8 cellular contexts compared by ENCODE assay signal in the genomic region with DNA sequence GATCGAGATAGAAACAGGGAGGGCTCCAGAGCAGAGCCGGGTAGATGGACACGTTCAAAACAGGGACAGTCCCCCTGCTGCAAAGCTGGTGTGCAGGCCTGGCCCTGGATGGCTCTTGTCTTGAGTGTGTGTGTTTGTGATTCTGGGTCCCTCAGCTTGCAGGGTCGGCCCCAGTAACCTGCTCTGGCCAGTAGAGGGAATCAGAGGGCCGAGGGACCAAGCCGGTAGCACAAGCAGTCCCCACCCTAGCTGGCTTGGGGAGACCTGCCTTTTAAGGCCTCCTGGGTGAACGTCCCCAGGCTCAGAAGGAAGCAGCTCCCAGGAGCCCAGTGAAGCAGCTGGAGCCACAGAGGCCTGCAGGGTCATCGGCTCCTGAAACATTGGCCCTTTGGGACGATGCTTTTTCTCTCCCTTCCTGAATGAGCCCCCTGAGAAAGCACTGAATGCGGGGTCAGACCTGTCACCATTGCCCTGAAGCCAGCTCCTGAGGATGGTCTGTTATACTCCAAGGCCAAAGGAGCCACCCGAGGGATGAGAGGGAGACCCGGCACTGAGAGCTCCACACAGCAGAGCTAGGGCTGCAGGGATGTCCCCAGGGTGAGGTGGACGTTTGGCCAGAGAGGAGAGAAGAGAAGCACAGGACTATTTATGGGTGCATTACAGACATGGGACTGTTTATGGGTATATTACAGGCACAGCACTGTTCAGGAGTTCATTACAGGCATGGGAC. TPM values are rescaled to one million over a fixed set of nuclear protein-coding genes. Genes with fewer than 3 reads are reported as not detected.
A peak's percentile ranks its signal among the peaks of the same experiment; 100 is the strongest.
DNase-seq lines count a peak whose midpoint lies in the region; ATAC-seq lines count a peak whose summit lies in the region.

No MANE protein-coding gene starts in this region.

- ATAC-seq in Right ventricle myocardium inferior (peak; percentile 23), HG02571 (IDR thresholded peaks at IDR 0.05; ENCODE audit: unreplicated experiment) (no peak)
- ATAC-seq in activated naive CD8-positive, alpha-beta T cell treated with anti-CD3 and anti-CD28 coated beads, Interleukin-2, amount 50 U/mL, for 24 hours: peak; percentile 38
- peak; percentile 31 to 37 for ATAC-seq in stimulated activated naive B cell treated with anti-CD40 and anti-IgM and Interleukin-4, amounts not matched to agents 10 μg/mL and 1 μg/mL and 100 μg/mL, for 72 hours (replicated peaks)

- no peak overlapping the region for H3K27ac Mint-ChIP-seq in activated naive CD8-positive, alpha-beta T cell treated with anti-CD3 and anti-CD28 coated beads, Interleukin-2, amount 50 U/mL, for 24 hours
- no peak overlapping the region for H3K27ac Mint-ChIP-seq in immature natural killer cell
- no peak overlapping the region for H3K27ac Mint-ChIP-seq in stimulated activated naive B cell treated with anti-CD40 and anti-IgM and Interleukin-4, amounts not matched to agents 10 μg/mL and 1 μg/mL and 100 μg/mL, for 72 hours

- DNase-seq in Right ventricle myocardium inferior (ENCODE audit: missing footprints) (no peak), cardiac septum (ENCODE audit: low spot score) (no peak), NCI-H226 (peak; percentile 44), immature natural killer cell (peak in 2 of 3 donors; percentile 7 to 29), DMS79 treated with DMSO at 0.1 percent for 48 hours (lab: John Stamatoyannopoulos, UW) (no peak)
- DNase-seq in activated naive CD8-positive, alpha-beta T cell treated with anti-CD3 and anti-CD28 coated beads, Interleukin-2, amount 50 U/mL, for 24 hours: peak; percentile 48
- no peak for DNase-seq in stimulated activated naive B cell treated with anti-CD40 and anti-IgM and Interleukin-4, amounts not matched to agents 10 μg/mL and 1 μg/mL and 100 μg/mL, for 72 hours

- peaks cover 6% of the 10 kb centered on the region for H3K27me3 Mint-ChIP-seq in activated naive CD8-positive, alpha-beta T cell treated with anti-CD3 and anti-CD28 coated beads, Interleukin-2, amount 50 U/mL, for 24 hours
- H3K27me3 Mint-ChIP-seq in immature natural killer cell (ENCODE audit: low read depth in 3 of 3): peaks cover 2 to 7% (median 2%) of the 10 kb centered on the region in 3 donors
- H3K27me3 Mint-ChIP-seq in stimulated activated naive B cell treated with anti-CD40 and anti-IgM and Interleukin-4, amounts not matched to agents 10 μg/mL and 1 μg/mL and 100 μg/mL, for 72 hours: peaks cover 12 to 13% of the 10 kb centered on the region in 2 donors

- no peaks in the 10 kb centered on the region for H3K9me3 Mint-ChIP-seq in activated naive CD8-positive, alpha-beta T cell treated with anti-CD3 and anti-CD28 coated beads, Interleukin-2, amount 50 U/mL, for 24 hours
- H3K9me3 Mint-ChIP-seq in immature natural killer cell: no peaks in the 10 kb centered on the region
- no peaks in the 10 kb centered on the region for H3K9me3 Mint-ChIP-seq in stimulated activated naive B cell treated with anti-CD40 and anti-IgM and Interleukin-4, amounts not matched to agents 10 μg/mL and 1 μg/mL and 100 μg/mL, for 72 hours

- intact Hi-C loops in Right ventricle myocardium inferior (cut with DNase I) (loop anchor here (5.0 to 10.0 kb wide), 2 partner anchors 101 to 317 kb away; no protein-coding TSS in a partner anchor), cardiac septum (cut with DNase I) (loop anchor here (10.0 kb wide), 2 partner anchors 147 to 317 kb away; no protein-coding TSS in a partner anchor)

- peaks cover 16% of the 10 kb centered on the region for H3K4me1 Mint-ChIP-seq in activated naive CD8-positive, alpha-beta T cell treated with anti-CD3 and anti-CD28 coated beads, Interleukin-2, amount 50 U/mL, for 24 hours
- peaks cover 7 to 8% of the 10 kb centered on the region in 2 donors for H3K4me1 Mint-ChIP-seq in immature natural killer cell
- peaks cover 11 to 18% of the 10 kb centered on the region in 2 donors for H3K4me1 Mint-ChIP-seq in stimulated activated naive B cell treated with anti-CD40 and anti-IgM and Interleukin-4, amounts not matched to agents 10 μg/mL and 1 μg/mL and 100 μg/mL, for 72 hours

- H3K4me3 Mint-ChIP-seq in activated naive CD8-positive, alpha-beta T cell treated with anti-CD3 and anti-CD28 coated beads, Interleukin-2, amount 50 U/mL, for 24 hours: no peak overlapping the region
- H3K4me3 Mint-ChIP-seq in immature natural killer cell: no peak overlapping the region
- H3K4me3 Mint-ChIP-seq in stimulated activated naive B cell treated with anti-CD40 and anti-IgM and Interleukin-4, amounts not matched to agents 10 μg/mL and 1 μg/mL and 100 μg/mL, for 72 hours: no peak overlapping the region

- no peaks in the 10 kb centered on the region for H3K36me3 Mint-ChIP-seq in activated naive CD8-positive, alpha-beta T cell treated with anti-CD3 and anti-CD28 coated beads, Interleukin-2, amount 50 U/mL, for 24 hours (ENCODE audit: low read depth)
- no peaks in the 10 kb centered on the region for H3K36me3 Mint-ChIP-seq in immature natural killer cell
- H3K36me3 Mint-ChIP-seq in stimulated activated naive B cell treated with anti-CD40 and anti-IgM and Interleukin-4, amounts not matched to agents 10 μg/mL and 1 μg/mL and 100 μg/mL, for 72 hours: no peaks in the 10 kb centered on the region

RNA-seq across cellular contexts. Expression of a gene that starts 15.4 kb away (rescaled TPM):
- total RNA-seq in Right ventricle myocardium inferior: 79.0 TPM
- 15.7 TPM for total RNA-seq in cardiac septum
- not detected for polyA plus RNA-seq in immature natural killer cell

RNA-seq across cellular contexts. Expression of a gene that starts 57.7 kb away (rescaled TPM):
- 84.5 TPM for total RNA-seq in Right ventricle myocardium inferior
- 89.5 TPM for total RNA-seq in cardiac septum
- polyA plus RNA-seq in immature natural killer cell: under 1 TPM in 1 of 3 donors, not detected in 2; 0.04 TPM

Comparison
In these comparisons a context has a peak if more than half of its experiments do, and no peak if none do; other contexts are left out.
1. DNase-seq: peak in NCI-H226 (single experiment), activated naive CD8-positive, alpha-beta T cell treated with anti-CD3 and anti-CD28 coated beads, Interleukin-2, amount 50 U/mL, for 24 hours (single experiment) and immature natural killer cell (2 of 3); none in Right ventricle myocardium inferior (single experiment), cardiac septum (single experiment), stimulated activated naive B cell treated with anti-CD40 and anti-IgM and Interleukin-4, amounts not matched to agents 10 μg/mL and 1 μg/mL and 100 μg/mL, for 72 hours (single experiment) and DMS79 treated with DMSO at 0.1 percent for 48 hours (single experiment).